Comparison of ENCODE assay signal across 1 cellular context in genomic region chr1:206736878-206737728, GRCh38.
TF ChIP-seq lines count a peak whose summit lies in the region.

No MANE protein-coding gene starts in this region.

TF ChIP-seq in SK-N-SH treated with all-trans-retinoic acid at 6 μM for 48 hours, 23 proteins besides CTCF, POLR2A, EP300 and RAD21 (continued from another document):
- TF ChIP-seq, protein P1, sequence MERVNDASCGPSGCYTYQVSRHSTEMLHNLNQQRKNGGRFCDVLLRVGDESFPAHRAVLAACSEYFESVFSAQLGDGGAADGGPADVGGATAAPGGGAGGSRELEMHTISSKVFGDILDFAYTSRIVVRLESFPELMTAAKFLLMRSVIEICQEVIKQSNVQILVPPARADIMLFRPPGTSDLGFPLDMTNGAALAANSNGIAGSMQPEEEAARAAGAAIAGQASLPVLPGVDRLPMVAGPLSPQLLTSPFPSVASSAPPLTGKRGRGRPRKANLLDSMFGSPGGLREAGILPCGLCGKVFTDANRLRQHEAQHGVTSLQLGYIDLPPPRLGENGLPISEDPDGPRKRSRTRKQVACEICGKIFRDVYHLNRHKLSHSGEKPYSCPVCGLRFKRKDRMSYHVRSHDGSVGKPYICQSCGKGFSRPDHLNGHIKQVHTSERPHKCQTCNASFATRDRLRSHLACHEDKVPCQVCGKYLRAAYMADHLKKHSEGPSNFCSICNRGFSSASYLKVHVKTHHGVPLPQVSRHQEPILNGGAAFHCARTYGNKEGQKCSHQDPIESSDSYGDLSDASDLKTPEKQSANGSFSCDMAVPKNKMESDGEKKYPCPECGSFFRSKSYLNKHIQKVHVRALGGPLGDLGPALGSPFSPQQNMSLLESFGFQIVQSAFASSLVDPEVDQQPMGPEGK (CRISPR knock-in tag; IDR thresholded peaks at IDR 0.05; ENCODE audit: borderline replicate concordance) = no peak
- TF ChIP-seq POU6F1 (CRISPR knock-in tag; IDR thresholded peaks at IDR 0.05; ENCODE audit: borderline replicate concordance, low read depth) = no peak
